24 cellular contexts compared by ENCODE assay signal in genomic region chr2:26756337-26756736, GRCh38. TPM values are rescaled to one million over a fixed set of nuclear protein-coding genes. Genes with fewer than 3 reads are reported as not detected.
DNase-seq lines count a peak whose midpoint lies in the region; ATAC-seq, FAIRE-seq and TF ChIP-seq lines count a peak whose summit lies in the region.
"Had no signal": no experiment of that assay in that cellular context is flagged by ENCODE, and none has a peak within 500 bp of the region (broad histone marks: within the 10 kb centered on the region; RNA-seq: fewer than 3 reads in every experiment).

No MANE protein-coding gene starts in this region.

- H3K9me1 ChIP-seq in endothelial cell of umbilical vein (replicated peaks; ENCODE audit: control insufficient read depth, extremely low read depth, insufficient read depth, low read length): no peaks in the 10 kb centered on the region

- peak overlapping the region; percentile 10 for H2AFZ ChIP-seq in endothelial cell of umbilical vein (ENCODE audit: low read depth, low read length)
- H2AFZ ChIP-seq: hepatocyte had no signal

- peak in 1 of 2 experiments; percentile 34 for DNase-seq in SJSA1 (ENCODE audit: low read depth in 1 of 2, low spot score in 2 of 2)
- DNase-seq in endothelial cell of umbilical vein (ENCODE audit: low read depth, low spot score): peak; percentile 26
- no peak for DNase-seq in H4 (ENCODE audit: low spot score)
- DNase-seq in progenitor cell of endocrine pancreas (ENCODE audit: low spot score, unreplicated experiment): no peak
- DNase-seq: activated CD8-positive, alpha-beta T cell treated with anti-CD3 and anti-CD28 coated beads, Interleukin-2, amount 10 ng/mL, durations not matched to agents 7 days and 5 days; activated naive CD4-positive, alpha-beta T cell treated with anti-CD3 and anti-CD28 coated beads, Interleukin-2, amount 50 U/mL, for 16 hours; COR-L47; dorsolateral prefrontal cortex; KBM-7; kidney glomerular epithelial cell; mammary epithelial cell; NCI-H1105 treated with DMSO at 0.1 percent for 48 hours; NCI-H1930; NCI-H524; SHP77 treated with DMSO at 0.1 percent for 48 hours; stimulated activated naive CD4-positive, alpha-beta T cell had no signal

- H3K27me3 ChIP-seq in SJSA1 (replicated peaks) (no peaks in the 10 kb centered on the region), endothelial cell of umbilical vein (ENCODE audit: control insufficient read depth in 2 of 2, insufficient read depth in 2 of 2, low read length in 2 of 2) (no peaks in the 10 kb centered on the region), subcutaneous abdominal adipose tissue (ENCODE audit: control insufficient read depth in 5 of 5, insufficient read depth in 4 of 5, low read length in 5 of 5) (no peaks in the 10 kb centered on the region)
- H3K27me3 ChIP-seq: BLaER1, dorsolateral prefrontal cortex, hepatocyte, suprapubic skin had no signal

- H3K9ac ChIP-seq in endothelial cell of umbilical vein (replicated peaks; ENCODE audit: extremely low read depth, insufficient read depth, low read length): no peak overlapping the region
- H3K9ac ChIP-seq in subcutaneous abdominal adipose tissue (ENCODE audit: low read length in 5 of 5): no peak overlapping the region
- H3K9ac ChIP-seq: BLaER1 had no signal

- H3K4me3 ChIP-seq in HEK293 (ENCODE audit: low read depth, low read length): no peak overlapping the region
- H3K4me3 ChIP-seq in SJSA1: no peak overlapping the region
- no peak overlapping the region for H3K4me3 ChIP-seq in endothelial cell of umbilical vein (replicated peaks in 1 of 3; ENCODE audit: insufficient read depth in 1 of 3, low read depth in 1 of 3, low read length in 3 of 3)
- H3K4me3 ChIP-seq in subcutaneous abdominal adipose tissue (ENCODE audit: low read depth in 1 of 5, low read length in 5 of 5): no peak overlapping the region
- H3K4me3 ChIP-seq: BLaER1, dorsolateral prefrontal cortex, hepatocyte, suprapubic skin had no signal

- no peaks in the 10 kb centered on the region for H3K9me3 ChIP-seq in HEK293 (ENCODE audit: control insufficient read depth, insufficient read depth, low read depth, low read length)
- no peaks in the 10 kb centered on the region for H3K9me3 ChIP-seq in SJSA1 (replicated peaks)
- no peaks in the 10 kb centered on the region for H3K9me3 ChIP-seq in endothelial cell of umbilical vein (replicated peaks; ENCODE audit: control insufficient read depth, insufficient read depth, low read length)
- peaks cover 0 to 2% (median 0%) of the 10 kb centered on the region in 5 donors for H3K9me3 ChIP-seq in subcutaneous abdominal adipose tissue (ENCODE audit: control insufficient read depth in 5 of 5, low read length in 5 of 5)
- H3K9me3 ChIP-seq: BLaER1, suprapubic skin had no signal

- POLR2A ChIA-PET in HEK293 (lab: Yijun Ruan, JAX): no interaction called here
- POLR2A ChIA-PET in endothelial cell of umbilical vein (lab: Charles Lee): no interaction called here

- no peaks in the 10 kb centered on the region for H3K27me3 Mint-ChIP-seq in progenitor cell of endocrine pancreas
- H3K27me3 Mint-ChIP-seq: brain had no signal

- no peak for TF ChIP-seq POLR2A in endothelial cell of umbilical vein (IDR thresholded peaks at IDR 0.05; ENCODE audit: low read depth, low read length)

- no peaks in the 10 kb centered on the region for H3K36me3 ChIP-seq in HEK293 (ENCODE audit: control insufficient read depth in 2 of 2, insufficient read depth in 1 of 2, low read length in 2 of 2)
- no peaks in the 10 kb centered on the region for H3K36me3 ChIP-seq in SJSA1
- no peaks in the 10 kb centered on the region for H3K36me3 ChIP-seq in endothelial cell of umbilical vein (ENCODE audit: control insufficient read depth in 2 of 2, extremely low read depth in 1 of 2, insufficient read depth in 2 of 2, low read length in 2 of 2)
- H3K36me3 ChIP-seq in subcutaneous abdominal adipose tissue (ENCODE audit: control insufficient read depth in 5 of 5, insufficient read depth in 5 of 5, low read length in 5 of 5): no peaks in the 10 kb centered on the region
- H3K36me3 ChIP-seq: BLaER1, suprapubic skin had no signal

- no peak overlapping the region for H3K27ac ChIP-seq in HEK293 (ENCODE audit: extremely low read depth, low read depth, low read length)
- peak overlapping the region; percentile 96 for H3K27ac ChIP-seq in SJSA1
- H3K27ac ChIP-seq in endothelial cell of umbilical vein (ENCODE audit: insufficient read depth, low read depth, low read length): peak overlapping the region; percentile 4
- peak overlapping the region; percentile 82 for H3K27ac ChIP-seq in subcutaneous abdominal adipose tissue (ENCODE audit: low read depth, low read length)
- H3K27ac ChIP-seq: BLaER1, dorsolateral prefrontal cortex, hepatocyte, suprapubic skin had no signal

- peaks cover 3% of the 10 kb centered on the region for H3K4me1 Mint-ChIP-seq in progenitor cell of endocrine pancreas (ENCODE audit: low read depth)

- no peak for TF ChIP-seq CTCF in HEK293 (tag by site-specific recombination; IDR thresholded peaks at IDR 0.05)
- TF ChIP-seq CTCF in endothelial cell of umbilical vein (IDR thresholded peaks at IDR 0.05; ENCODE audit: extremely low read depth in 1 of 2, insufficient read depth in 1 of 2, low read depth in 1 of 2, low read length in 2 of 2): no peak
- no peak for TF ChIP-seq CTCF in progenitor cell of endocrine pancreas (IDR thresholded peaks at IDR 0.05; ENCODE audit: unreplicated experiment)

- CTCF ChIA-PET in HEK293 (lab: Yijun Ruan, JAX) (interaction anchor here (0.7 to 3.8 kb wide), 2 partner anchors 10 to 179 kb away, joined by 6 to 20 read pairs; no protein-coding TSS in a partner anchor), endothelial cell of umbilical vein (lab: Charles Lee) (interaction anchor here (1.4 kb wide), 1 partner anchor 150 kb away, joined by 4 read pairs; no protein-coding TSS in a partner anchor)

- BruUV-seq in endothelial cell of umbilical vein (replicated peaks; lab: Mats Ljungman, UMichigan): no TSS peak

- no peaks in the 10 kb centered on the region for H4K20me1 ChIP-seq in endothelial cell of umbilical vein (replicated peaks; ENCODE audit: control insufficient read depth, extremely low read depth, insufficient read depth, low read length)
- H4K20me1 ChIP-seq: BLaER1 had no signal

- H3K4me1 ChIP-seq in HEK293 (ENCODE audit: control insufficient read depth, insufficient read depth, low read length) (no peaks in the 10 kb centered on the region), SJSA1 (replicated peaks) (peaks cover 32% of the 10 kb centered on the region), endothelial cell of umbilical vein (ENCODE audit: control insufficient read depth, extremely low read depth, insufficient read depth, low read length) (peaks cover 23% of the 10 kb centered on the region), subcutaneous abdominal adipose tissue (ENCODE audit: control insufficient read depth in 5 of 5, insufficient read depth in 5 of 5, low read length in 5 of 5) (peaks cover 4 to 20% (median 10%) of the 10 kb centered on the region in 5 donors)

- intact Hi-C loops in endothelial cell of umbilical vein (cut with micrococcal nuclease): loop anchor here (5.0 kb wide), 1 partner anchor 259 kb away; no protein-coding TSS in a partner anchor

- H3K9me3 Mint-ChIP-seq in progenitor cell of endocrine pancreas (ENCODE audit: low read depth): peaks cover 1% of the 10 kb centered on the region

- FAIRE-seq in endothelial cell of umbilical vein (lab: Jason Lieb, UNC): peak; percentile 69

- no peak overlapping the region for H3K4me3 Mint-ChIP-seq in progenitor cell of endocrine pancreas (ENCODE audit: low read depth)
- H3K4me3 Mint-ChIP-seq: activated CD8-positive, alpha-beta T cell treated with anti-CD3 and anti-CD28 coated beads, Interleukin-2, amount 10 ng/mL, durations not matched to agents 7 days and 5 days; brain had no signal

- dilution Hi-C loops in endothelial cell of umbilical vein (cut with MboI; ENCODE audit: extremely low pct_ligation_motif_present, low sequenced_read_pairs): no loop called here

- no peak overlapping the region for H3K4me2 ChIP-seq in endothelial cell of umbilical vein (ENCODE audit: insufficient read depth, low read length)
- H3K4me2 ChIP-seq: hepatocyte had no signal

- ATAC-seq in HG03439 (IDR thresholded peaks at IDR 0.05; ENCODE audit: unreplicated experiment): no peak
- ATAC-seq: activated CD8-positive, alpha-beta T cell treated with anti-CD3 and anti-CD28 coated beads, Interleukin-2, amount 10 ng/mL, durations not matched to agents 7 days and 5 days; HCT116 had no signal

- no peaks in the 10 kb centered on the region for H3K36me3 Mint-ChIP-seq in progenitor cell of endocrine pancreas (ENCODE audit: insufficient read depth)
- H3K36me3 Mint-ChIP-seq: brain had no signal

- H3K27ac Mint-ChIP-seq in progenitor cell of endocrine pancreas: no peak overlapping the region
- H3K27ac Mint-ChIP-seq: activated CD8-positive, alpha-beta T cell treated with anti-CD3 and anti-CD28 coated beads, Interleukin-2, amount 10 ng/mL, durations not matched to agents 7 days and 5 days had no signal

- no peaks in the 10 kb centered on the region for H3K79me2 ChIP-seq in endothelial cell of umbilical vein (ENCODE audit: control insufficient read depth, insufficient read depth, low read length)
- H3K79me2 ChIP-seq: hepatocyte had no signal

RNA-seq across cellular contexts. Expression of gene SLC35F6, which starts 7.7 kb away (rescaled TPM):
- total RNA-seq in SJSA1 (2014; rRNA removed; shearing (Covaris generic)): 35.9 and 55.2 TPM in 2 replicates
- total RNA-seq in endothelial cell of umbilical vein (36.6 and 39.8 TPM in 2 replicates), progenitor cell of endocrine pancreas (19.2 and 19.9 TPM in 2 replicates)
- polyA plus RNA-seq in endothelial cell of umbilical vein: 34.6 and 43.8 TPM in 2 replicates
- polyA plus RNA-seq in endothelial cell of umbilical vein (2011; cell fraction: cytosol; rRNA removed): 23.3 and 23.7 TPM in 2 replicates
- 10.9 and 12.0 TPM in 2 replicates for polyA plus RNA-seq in endothelial cell of umbilical vein (2011; cell fraction: nucleus; rRNA removed)
- polyA plus RNA-seq in endothelial cell of umbilical vein (2012): 19.6 and 20.0 TPM in 2 replicates
- 59.9 and 70.1 TPM in 2 replicates for polyA minus RNA-seq in endothelial cell of umbilical vein
- 48.1 TPM for polyA minus RNA-seq in endothelial cell of umbilical vein (2011; cell fraction: cytosol; rRNA and poly(A)+ RNA removed)
- 14.7 and 16.6 TPM in 2 replicates for polyA minus RNA-seq in endothelial cell of umbilical vein (2011; cell fraction: nucleus; rRNA and poly(A)+ RNA removed)
- total RNA-seq in H4 (2014; rRNA removed; shearing (Covaris generic)): 22.0 and 37.4 TPM in 2 replicates

RNA-seq across cellular contexts. Expression of gene CENPA, which starts 29.5 kb away (rescaled TPM):
- 17.9 and 42.8 TPM in 2 replicates for total RNA-seq in SJSA1 (2014; rRNA removed; shearing (Covaris generic))
- 33.1 and 34.1 TPM in 2 replicates for total RNA-seq in endothelial cell of umbilical vein
- polyA plus RNA-seq in endothelial cell of umbilical vein: 18.6 and 22.0 TPM in 2 replicates
- polyA plus RNA-seq in endothelial cell of umbilical vein (2011; cell fraction: cytosol; rRNA removed): 27.5 and 28.2 TPM in 2 replicates
- polyA plus RNA-seq in endothelial cell of umbilical vein (2011; cell fraction: nucleus; rRNA removed): 13.3 and 14.0 TPM in 2 replicates
- 10.5 and 22.7 TPM in 2 replicates for polyA plus RNA-seq in endothelial cell of umbilical vein (2012)
- 14.9 and 17.7 TPM in 2 replicates for polyA minus RNA-seq in endothelial cell of umbilical vein
- 28.3 TPM for polyA minus RNA-seq in endothelial cell of umbilical vein (2011; cell fraction: cytosol; rRNA and poly(A)+ RNA removed)
- polyA minus RNA-seq in endothelial cell of umbilical vein (2011; cell fraction: nucleus; rRNA and poly(A)+ RNA removed): 6.3 and 7.4 TPM in 2 replicates
- 24.8 and 30.2 TPM in 2 replicates for total RNA-seq in H4 (2014; rRNA removed; shearing (Covaris generic))
- 10.5 and 10.7 TPM in 2 replicates for total RNA-seq in progenitor cell of endocrine pancreas
